3 cellular contexts compared by ENCODE assay signal in the genomic region with DNA sequence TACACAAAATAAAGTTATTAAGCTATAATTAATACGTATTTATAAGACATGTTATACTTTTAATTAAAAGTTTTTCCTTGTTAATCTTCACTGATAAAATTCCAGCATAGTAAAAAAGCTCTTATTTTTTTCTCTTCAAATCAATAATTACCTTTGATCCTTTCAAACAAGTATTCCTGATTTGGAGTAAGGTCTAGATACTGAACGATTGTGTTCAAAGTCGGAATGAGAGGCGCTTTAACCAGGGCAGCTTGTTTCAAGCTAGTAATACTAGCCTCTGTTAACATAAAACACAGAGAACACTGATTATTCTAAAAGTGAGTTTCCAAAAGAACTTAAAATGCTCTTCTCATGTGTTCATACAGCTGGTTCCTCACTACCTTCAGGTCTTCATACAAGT.
A peak's percentile ranks its signal among the peaks of the same experiment; 100 is the strongest.
TF ChIP-seq lines count a peak whose summit lies in the region.

No MANE protein-coding gene starts in this region.

TF ChIP-seq in liver, 16 proteins besides CTCF, POLR2A, EP300 and RAD21:
- TF ChIP-seq TAF1 (conservative IDR thresholded peaks at IDR 0.05): peak; percentile 16
- peak; percentile 43 for TF ChIP-seq SP1 (IDR thresholded peaks at IDR 0.05)
- TF ChIP-seq FOXA2 (IDR thresholded peaks at IDR 0.05): no peak
- peak; percentile 68 to 82 for TF ChIP-seq HNF4A (conservative IDR thresholded peaks at IDR 0.05)

TF ChIP-seq in HepG2, 621 proteins besides CTCF, POLR2A, EP300 and RAD21:
- TF ChIP-seq, protein P1, sequence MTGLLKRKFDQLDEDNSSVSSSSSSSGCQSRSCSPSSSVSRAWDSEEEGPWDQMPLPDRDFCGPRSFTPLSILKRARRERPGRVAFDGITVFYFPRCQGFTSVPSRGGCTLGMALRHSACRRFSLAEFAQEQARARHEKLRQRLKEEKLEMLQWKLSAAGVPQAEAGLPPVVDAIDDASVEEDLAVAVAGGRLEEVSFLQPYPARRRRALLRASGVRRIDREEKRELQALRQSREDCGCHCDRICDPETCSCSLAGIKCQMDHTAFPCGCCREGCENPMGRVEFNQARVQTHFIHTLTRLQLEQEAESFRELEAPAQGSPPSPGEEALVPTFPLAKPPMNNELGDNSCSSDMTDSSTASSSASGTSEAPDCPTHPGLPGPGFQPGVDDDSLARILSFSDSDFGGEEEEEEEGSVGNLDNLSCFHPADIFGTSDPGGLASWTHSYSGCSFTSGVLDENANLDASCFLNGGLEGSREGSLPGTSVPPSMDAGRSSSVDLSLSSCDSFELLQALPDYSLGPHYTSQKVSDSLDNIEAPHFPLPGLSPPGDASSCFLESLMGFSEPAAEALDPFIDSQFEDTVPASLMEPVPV (CRISPR knock-in tag; IDR thresholded peaks at IDR 0.05): no peak
- no peak for TF ChIP-seq ZBTB3 (CRISPR knock-in tag; IDR thresholded peaks at IDR 0.05; ENCODE audit: borderline replicate concordance, low read depth)
- TF ChIP-seq NFE2L1 (CRISPR knock-in tag; IDR thresholded peaks at IDR 0.05; ENCODE audit: borderline replicate concordance): no peak
- no peak for TF ChIP-seq PHF21A (CRISPR knock-in tag; IDR thresholded peaks at IDR 0.05)
- TF ChIP-seq, protein P2, sequence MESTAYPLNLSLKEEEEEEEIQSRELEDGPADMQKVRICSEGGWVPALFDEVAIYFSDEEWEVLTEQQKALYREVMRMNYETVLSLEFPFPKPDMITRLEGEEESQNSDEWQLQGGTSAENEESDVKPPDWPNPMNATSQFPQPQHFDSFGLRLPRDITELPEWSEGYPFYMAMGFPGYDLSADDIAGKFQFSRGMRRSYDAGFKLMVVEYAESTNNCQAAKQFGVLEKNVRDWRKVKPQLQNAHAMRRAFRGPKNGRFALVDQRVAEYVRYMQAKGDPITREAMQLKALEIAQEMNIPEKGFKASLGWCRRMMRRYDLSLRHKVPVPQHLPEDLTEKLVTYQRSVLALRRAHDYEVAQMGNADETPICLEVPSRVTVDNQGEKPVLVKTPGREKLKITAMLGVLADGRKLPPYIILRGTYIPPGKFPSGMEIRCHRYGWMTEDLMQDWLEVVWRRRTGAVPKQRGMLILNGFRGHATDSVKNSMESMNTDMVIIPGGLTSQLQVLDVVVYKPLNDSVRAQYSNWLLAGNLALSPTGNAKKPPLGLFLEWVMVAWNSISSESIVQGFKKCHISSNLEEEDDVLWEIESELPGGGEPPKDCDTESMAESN (CRISPR knock-in tag; conservative IDR thresholded peaks at IDR 0.05): no peak
- TF ChIP-seq, protein P3, sequence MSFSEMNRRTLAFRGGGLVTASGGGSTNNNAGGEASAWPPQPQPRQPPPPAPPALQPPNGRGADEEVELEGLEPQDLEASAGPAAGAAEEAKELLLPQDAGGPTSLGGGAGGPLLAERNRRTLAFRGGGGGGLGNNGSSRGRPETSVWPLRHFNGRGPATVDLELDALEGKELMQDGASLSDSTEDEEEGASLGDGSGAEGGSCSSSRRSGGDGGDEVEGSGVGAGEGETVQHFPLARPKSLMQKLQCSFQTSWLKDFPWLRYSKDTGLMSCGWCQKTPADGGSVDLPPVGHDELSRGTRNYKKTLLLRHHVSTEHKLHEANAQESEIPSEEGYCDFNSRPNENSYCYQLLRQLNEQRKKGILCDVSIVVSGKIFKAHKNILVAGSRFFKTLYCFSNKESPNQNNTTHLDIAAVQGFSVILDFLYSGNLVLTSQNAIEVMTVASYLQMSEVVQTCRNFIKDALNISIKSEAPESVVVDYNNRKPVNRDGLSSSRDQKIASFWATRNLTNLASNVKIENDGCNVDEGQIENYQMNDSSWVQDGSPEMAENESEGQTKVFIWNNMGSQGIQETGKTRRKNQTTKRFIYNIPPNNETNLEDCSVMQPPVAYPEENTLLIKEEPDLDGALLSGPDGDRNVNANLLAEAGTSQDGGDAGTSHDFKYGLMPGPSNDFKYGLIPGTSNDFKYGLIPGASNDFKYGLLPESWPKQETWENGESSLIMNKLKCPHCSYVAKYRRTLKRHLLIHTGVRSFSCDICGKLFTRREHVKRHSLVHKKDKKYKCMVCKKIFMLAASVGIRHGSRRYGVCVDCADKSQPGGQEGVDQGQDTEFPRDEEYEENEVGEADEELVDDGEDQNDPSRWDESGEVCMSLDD (CRISPR knock-in tag; IDR thresholded peaks at IDR 0.05; ENCODE audit: borderline replicate concordance): no peak
- no peak for TF ChIP-seq SOX6 (IDR thresholded peaks at IDR 0.05)
- TF ChIP-seq SOX6 (CRISPR knock-in tag; IDR thresholded peaks at IDR 0.05): no peak
- no peak for TF ChIP-seq GATAD1 (CRISPR knock-in tag; IDR thresholded peaks at IDR 0.05)
- TF ChIP-seq REXO4 (CRISPR knock-in tag; IDR thresholded peaks at IDR 0.05; ENCODE audit: borderline replicate concordance): no peak
- TF ChIP-seq MAFK (conservative IDR thresholded peaks at IDR 0.05 in 1 of 2, IDR thresholded peaks at IDR 0.05 in 1 of 2; ENCODE audit: low read length in 2 of 2): no peak
- no peak for TF ChIP-seq JUN (CRISPR knock-in tag; IDR thresholded peaks at IDR 0.05)
TF ChIP-seq in HepG2: peak in this region for 0.

TF ChIP-seq in K562, 482 proteins besides CTCF, POLR2A, EP300 and RAD21:
- no peak for TF ChIP-seq KLF13 (tag; IDR thresholded peaks at IDR 0.05; ENCODE audit: borderline replicate concordance, low read depth)
- TF ChIP-seq, protein P4, sequence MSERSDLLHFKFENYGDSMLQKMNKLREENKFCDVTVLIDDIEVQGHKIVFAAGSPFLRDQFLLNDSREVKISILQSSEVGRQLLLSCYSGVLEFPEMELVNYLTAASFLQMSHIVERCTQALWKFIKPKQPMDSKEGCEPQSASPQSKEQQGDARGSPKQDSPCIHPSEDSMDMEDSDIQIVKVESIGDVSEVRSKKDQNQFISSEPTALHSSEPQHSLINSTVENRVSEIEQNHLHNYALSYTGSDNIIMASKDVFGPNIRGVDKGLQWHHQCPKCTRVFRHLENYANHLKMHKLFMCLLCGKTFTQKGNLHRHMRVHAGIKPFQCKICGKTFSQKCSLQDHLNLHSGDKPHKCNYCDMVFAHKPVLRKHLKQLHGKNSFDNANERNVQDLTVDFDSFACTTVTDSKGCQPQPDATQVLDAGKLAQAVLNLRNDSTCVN (CRISPR knock-in tag; IDR thresholded peaks at IDR 0.05): no peak
- TF ChIP-seq ZNF507 (tag; conservative IDR thresholded peaks at IDR 0.05): 0 out of 2 replicates have a peak, but pooled peaks have one; percentile 1
- no peak for TF ChIP-seq GATAD2A (IDR thresholded peaks at IDR 0.05)
